28 cellular contexts compared by ENCODE assay signal in the genomic region with DNA sequence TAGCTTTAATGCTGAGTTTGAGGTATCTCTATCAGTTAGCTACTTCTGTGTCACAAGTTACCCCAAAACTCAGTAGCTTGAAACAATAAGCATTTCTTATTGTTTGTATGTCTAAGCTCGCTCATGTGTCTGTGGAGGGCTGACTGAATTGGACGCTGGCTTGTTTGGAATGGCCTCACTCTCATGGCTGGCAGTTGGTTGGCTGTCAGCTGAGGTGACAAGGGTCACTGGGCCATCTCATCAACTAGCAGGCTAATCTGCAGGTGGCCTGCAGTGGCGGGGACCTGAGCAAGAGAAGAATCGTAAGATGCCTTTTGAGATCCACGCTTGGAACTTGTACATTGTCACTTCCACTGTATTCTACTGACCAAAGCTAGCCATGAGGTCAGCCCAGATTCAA. TPM values are rescaled to one million over a fixed set of nuclear protein-coding genes. Genes with fewer than 3 reads are reported as not detected.
DNase-seq lines count a peak whose midpoint lies in the region; ATAC-seq, FAIRE-seq and TF ChIP-seq lines count a peak whose summit lies in the region.
"Had no signal": no experiment of that assay in that cellular context is flagged by ENCODE, and none has a peak within 500 bp of the region (broad histone marks: within the 10 kb centered on the region; RNA-seq: fewer than 3 reads in every experiment).

No MANE protein-coding gene starts in this region.

- no peaks in the 10 kb centered on the region for H3K79me2 ChIP-seq in HepG2 (ENCODE audit: insufficient read depth, low read length)
- no peaks in the 10 kb centered on the region for H3K79me2 ChIP-seq in neural progenitor cell (ENCODE audit: low read depth)

- H3K4me2 ChIP-seq in HepG2 (ENCODE audit: low read depth, low read length), result peak overlapping the region; percentile 30
- H3K4me2 ChIP-seq in neural progenitor cell, result no peak overlapping the region
- H3K4me2 ChIP-seq: BLaER1 had no signal

- DNase-seq in HepG2 (ENCODE audit: low spot score) (no peak), right lobe of liver (no peak), neural progenitor cell (ENCODE audit: low spot score) (no peak), retina (peak; percentile 9), NCI-H345 treated with DMSO at 0.1 percent for 48 hours (lab: John Stamatoyannopoulos, UW; ENCODE audit: unreplicated experiment) (no peak)
- no peak for DNase-seq in activated CD8-positive, alpha-beta T cell treated with anti-CD3 and anti-CD28 coated beads for 36 hours
- DNase-seq: ACHN; BE2C; C1 segment of cervical spinal cord; CD4-positive, alpha-beta memory T cell; CD4-positive, CD25-positive, alpha-beta regulatory T cell; CD8-positive, alpha-beta memory T cell; COR-L47; DMS 273 treated with DMSO at 0.1 percent for 48 hours; DMS153; DMS53; DMS79; DND-41; EL; GDM1 had no signal

- H3K4me1 Mint-ChIP-seq in neural progenitor cell, result peaks cover 3% of the 10 kb centered on the region
- H3K4me1 Mint-ChIP-seq in activated CD8-positive, alpha-beta T cell treated with anti-CD3 and anti-CD28 coated beads for 36 hours (ENCODE audit: low read depth), result no peaks in the 10 kb centered on the region
- H3K4me1 Mint-ChIP-seq: CD4-positive, alpha-beta memory T cell; CD4-positive, CD25-positive, alpha-beta regulatory T cell; CD8-positive, alpha-beta memory T cell had no signal

- H3K4me3 ChIP-seq in HepG2 (replicated peaks in 1 of 3; ENCODE audit: insufficient read depth in 1 of 3, low read depth in 2 of 3, low read length in 3 of 3) (no peak overlapping the region), right lobe of liver (no peak overlapping the region), neural progenitor cell (no peak overlapping the region)
- H3K4me3 ChIP-seq: BLaER1, GM12878 had no signal

- in situ Hi-C loops in HepG2 (cut with HindIII; ENCODE audit: extremely low pct_ligation_motif_present, low pct_unique_long_range_greater_than_20kb), result no loop called here

- H3K9me3 ChIP-seq in HepG2 (ENCODE audit: low read length), result no peaks in the 10 kb centered on the region
- H3K9me3 ChIP-seq in right lobe of liver, result no peaks in the 10 kb centered on the region
- no peaks in the 10 kb centered on the region for H3K9me3 ChIP-seq in neural progenitor cell (ENCODE audit: low read depth)
- H3K9me3 ChIP-seq: BE2C, BLaER1 had no signal

- H3K27me3 ChIP-seq in HepG2 (ENCODE audit: control insufficient read depth in 1 of 2, insufficient read depth in 2 of 2, low read length in 2 of 2) (no peaks in the 10 kb centered on the region), right lobe of liver (no peaks in the 10 kb centered on the region), neural progenitor cell (peaks cover 16% of the 10 kb centered on the region)
- H3K27me3 ChIP-seq: BE2C, BLaER1 had no signal

- H3K36me3 Mint-ChIP-seq in neural progenitor cell, result no peaks in the 10 kb centered on the region
- H3K36me3 Mint-ChIP-seq in activated CD8-positive, alpha-beta T cell treated with anti-CD3 and anti-CD28 coated beads for 36 hours (ENCODE audit: low read depth), result no peaks in the 10 kb centered on the region
- H3K36me3 Mint-ChIP-seq: CD14-positive monocyte; CD4-positive, alpha-beta memory T cell; CD4-positive, CD25-positive, alpha-beta regulatory T cell; CD8-positive, alpha-beta memory T cell had no signal

- no peak for TF ChIP-seq RAD21 in HepG2 (CRISPR knock-in tag; IDR thresholded peaks at IDR 0.05)

- H4K20me1 ChIP-seq in HepG2 (ENCODE audit: insufficient read depth, low read length), result no peaks in the 10 kb centered on the region
- H4K20me1 ChIP-seq in neural progenitor cell (ENCODE audit: low read depth), result no peaks in the 10 kb centered on the region
- H4K20me1 ChIP-seq: BLaER1 had no signal

- TF ChIP-seq CTCF in HepG2 (CRISPR knock-in tag; IDR thresholded peaks at IDR 0.05), result no peak
- TF ChIP-seq CTCF in right lobe of liver (IDR thresholded peaks at IDR 0.05), result no peak
- TF ChIP-seq CTCF in neural progenitor cell (IDR thresholded peaks at IDR 0.05), result no peak
- no peak for TF ChIP-seq CTCF in activated CD8-positive, alpha-beta T cell treated with anti-CD3 and anti-CD28 coated beads for 36 hours (IDR thresholded peaks at IDR 0.05)

- FAIRE-seq in HepG2 (lab: Jason Lieb, UNC), result no peak
- FAIRE-seq: A204.1, GM12878, GM12892, GM18507, GM19239 had no signal

- H3K36me3 ChIP-seq in HepG2 (replicated peaks in 1 of 2; ENCODE audit: control insufficient read depth in 1 of 2, insufficient read depth in 2 of 2, low read length in 2 of 2) (no peaks in the 10 kb centered on the region), right lobe of liver (no peaks in the 10 kb centered on the region), neural progenitor cell (no peaks in the 10 kb centered on the region)
- H3K36me3 ChIP-seq: BE2C, BLaER1 had no signal

- no peaks in the 10 kb centered on the region for H3K9me3 Mint-ChIP-seq in neural progenitor cell
- H3K9me3 Mint-ChIP-seq in activated CD8-positive, alpha-beta T cell treated with anti-CD3 and anti-CD28 coated beads for 36 hours, result no peaks in the 10 kb centered on the region
- H3K9me3 Mint-ChIP-seq: CD14-positive monocyte; CD4-positive, alpha-beta memory T cell; CD8-positive, alpha-beta memory T cell had no signal

- CTCF ChIA-PET in HepG2 (lab: Yijun Ruan, JAX; ENCODE audit: low intra/inter-chr PET ratio, low total read pairs), result no interaction called here
- CTCF ChIA-PET in activated CD8-positive, alpha-beta T cell treated with anti-CD3 and anti-CD28 coated beads for 36 hours (lab: Charles Lee), result interaction anchor here (1.0 to 3.0 kb wide), 5 partner anchors 10 to 543 kb away, joined by 3 to 17 read pairs (median 3); no protein-coding TSS in a partner anchor

- H3K27ac Mint-ChIP-seq in neural progenitor cell, result no peak overlapping the region
- H3K27ac Mint-ChIP-seq in activated CD8-positive, alpha-beta T cell treated with anti-CD3 and anti-CD28 coated beads for 36 hours, result no peak overlapping the region
- H3K27ac Mint-ChIP-seq: CD14-positive monocyte; CD4-positive, alpha-beta memory T cell; CD4-positive, CD25-positive, alpha-beta regulatory T cell; CD8-positive, alpha-beta memory T cell had no signal

- POLR2A ChIA-PET in HepG2 (lab: Yijun Ruan, JAX), result interaction anchor here (0.9 kb wide), 1 partner anchor 9 kb away, joined by 3 read pairs; no protein-coding TSS in a partner anchor
- POLR2A ChIA-PET in activated CD8-positive, alpha-beta T cell treated with anti-CD3 and anti-CD28 coated beads for 36 hours (lab: Charles Lee), result no interaction called here

- intact Hi-C loops in HepG2 (cut with micrococcal nuclease; ENCODE audit: unreplicated experiment), result loop anchor here (1.0 kb wide), 1 partner anchor 11 kb away; no protein-coding TSS in a partner anchor
- intact Hi-C loops in right lobe of liver (cut with DNase I), result no loop called here
- intact Hi-C loops in activated CD8-positive, alpha-beta T cell treated with anti-CD3 and anti-CD28 coated beads for 36 hours (cut with micrococcal nuclease), result no loop called here

- TF ChIP-seq EP300 in HepG2 (IDR thresholded peaks at IDR 0.05; ENCODE audit: low read depth in 2 of 2, low read length in 2 of 2) (no peak), HepG2 (CRISPR knock-in tag; IDR thresholded peaks at IDR 0.05; ENCODE audit: borderline replicate concordance) (no peak)

- TF ChIP-seq POLR2A in HepG2 (IDR thresholded peaks at IDR 0.05; ENCODE audit: insufficient read depth in 1 of 2, low read depth in 2 of 2, low read length in 2 of 2) (no peak), right lobe of liver (IDR thresholded peaks at IDR 0.05) (no peak)

- H3K9ac ChIP-seq in HepG2 (ENCODE audit: insufficient read depth, low read depth, low read length) (no peak overlapping the region), neural progenitor cell (no peak overlapping the region)
- H3K9ac ChIP-seq: BLaER1 had no signal

- no TSS peak for BruUV-seq in HepG2 (replicated peaks; lab: Mats Ljungman, UMichigan)

- WGBS in HepG2 (ENCODE audit: low lambda C conversion rate), result 11% methylated on average over 5 of the region's 5 CpGs
- WGBS in right lobe of liver (ENCODE audit: insufficient coverage, low coverage, low lambda C conversion rate, missing lambda C conversion rate), result 73% methylated on average over 3 of the region's 5 CpGs

- no peak overlapping the region for H2AFZ ChIP-seq in HepG2 (ENCODE audit: low read length)
- peak overlapping the region; percentile 32 for H2AFZ ChIP-seq in neural progenitor cell (replicated peaks)

- no peak overlapping the region for H3K27ac ChIP-seq in HepG2 (ENCODE audit: extremely low read length, insufficient read depth, low read length)
- H3K27ac ChIP-seq in right lobe of liver, result no peak overlapping the region
- no peak overlapping the region for H3K27ac ChIP-seq in neural progenitor cell
- H3K27ac ChIP-seq: 22Rv1, BLaER1 had no signal

- H3K27me3 Mint-ChIP-seq in neural progenitor cell (ENCODE audit: insufficient read depth, low read depth), result peaks cover 7% of the 10 kb centered on the region
- H3K27me3 Mint-ChIP-seq in activated CD8-positive, alpha-beta T cell treated with anti-CD3 and anti-CD28 coated beads for 36 hours, result peaks cover 14% of the 10 kb centered on the region

- H3F3A ChIP-seq in neural progenitor cell (ENCODE audit: low read depth), result no peaks in the 10 kb centered on the region

- H3K4me1 ChIP-seq in HepG2 (ENCODE audit: insufficient read depth, low read length) (peaks cover 41% of the 10 kb centered on the region), right lobe of liver (no peaks in the 10 kb centered on the region), neural progenitor cell (no peaks in the 10 kb centered on the region)
- H3K4me1 ChIP-seq: BE2C, BLaER1 had no signal

- peak; percentile 68 for ATAC-seq in HepG2
- no peak for ATAC-seq in right lobe of liver
- ATAC-seq in activated CD8-positive, alpha-beta T cell treated with anti-CD3 and anti-CD28 coated beads for 36 hours, result no peak
- ATAC-seq: GM12878 had no signal

- H3K4me3 Mint-ChIP-seq in neural progenitor cell, result no peak overlapping the region
- H3K4me3 Mint-ChIP-seq in activated CD8-positive, alpha-beta T cell treated with anti-CD3 and anti-CD28 coated beads for 36 hours, result no peak overlapping the region
- H3K4me3 Mint-ChIP-seq: CD14-positive monocyte; CD4-positive, alpha-beta memory T cell; CD4-positive, CD25-positive, alpha-beta regulatory T cell; CD8-positive, alpha-beta memory T cell had no signal

RNA-seq across cellular contexts. Expression of gene DLX2, which starts 13.4 kb away (rescaled TPM):
- 0.15 TPM in 1 of 2 replicates, not detected in the other for total RNA-seq in HepG2 (2016; rRNA removed; fragmentation: Illumina TruSeq; extraction: Trizol)
- 0.09 TPM in 1 of 2 replicates, not detected in the other for total RNA-seq in HepG2 (2016; cell fraction: cytosol; rRNA removed; fragmentation: Illumina TruSeq; extraction: Trizol; ENCODE audit: low read depth)
- 0.09 TPM in 1 of 2 replicates, not detected in the other for total RNA-seq in HepG2 (2016; cell fraction: insoluble cytoplasmic fraction; rRNA removed; fragmentation: Illumina TruSeq; extraction: Trizol)
- total RNA-seq in HepG2 (2016; cell fraction: membrane; rRNA removed; fragmentation: Illumina TruSeq; extraction: Trizol), result 0.06 and 0.17 TPM in 2 replicates
- not detected in 2 replicates for total RNA-seq in HepG2 (2016; cell fraction: nucleus; rRNA removed; fragmentation: Illumina TruSeq; extraction: Trizol)
- polyA plus RNA-seq in HepG2 (2011; rRNA removed), result 0.07 TPM in 2 replicates
- polyA plus RNA-seq in HepG2 (2011; cell fraction: cytosol; rRNA removed), result 0.04 and 0.05 TPM in 2 replicates
- polyA plus RNA-seq in HepG2 (2011; cell fraction: nucleus; rRNA removed), result 0.29 and 0.59 TPM in 2 replicates
- polyA plus RNA-seq in HepG2 (2012), result 0.17 and 0.25 TPM in 2 replicates
- polyA plus RNA-seq in HepG2 (2016; cell fraction: cytosol; fragmentation: Illumina TruSeq; extraction: Trizol; ENCODE audit: low read depth), result 0.07 and 0.12 TPM in 2 replicates
- polyA plus RNA-seq in HepG2 (2016; cell fraction: insoluble cytoplasmic fraction; fragmentation: Illumina TruSeq; extraction: Trizol; ENCODE audit: low read depth), result 0.25 and 0.37 TPM in 2 replicates
- polyA plus RNA-seq in HepG2 (2016; cell fraction: membrane; fragmentation: Illumina TruSeq; extraction: Trizol; ENCODE audit: low read depth), result 0.21 and 0.24 TPM in 2 replicates
- 0.36 and 0.59 TPM in 2 replicates for polyA plus RNA-seq in HepG2 (2016; cell fraction: nucleus; fragmentation: Illumina TruSeq; extraction: Trizol; ENCODE audit: insufficient read depth, low read depth)
- 0.07 and 0.10 TPM in 2 replicates for polyA minus RNA-seq in HepG2 (2011; rRNA and poly(A)+ RNA removed; ENCODE audit: low replicate concordance)
- 0.20 and 0.44 TPM in 2 replicates for polyA minus RNA-seq in HepG2 (2011; cell fraction: cytosol; rRNA and poly(A)+ RNA removed)
- not detected in 2 replicates for polyA minus RNA-seq in HepG2 (2011; cell fraction: nucleus; rRNA and poly(A)+ RNA removed)
- total RNA-seq in right lobe of liver, result not detected
- 0.19 TPM in 1 of 2 replicates, not detected in the other for total RNA-seq in neural progenitor cell (ENCODE audit: low replicate concordance)
- total RNA-seq in activated CD8-positive, alpha-beta T cell treated with anti-CD3 and anti-CD28 coated beads for 36 hours, result not detected
- total RNA-seq: CD4-positive, alpha-beta memory T cell; GM12878 had no signal
- polyA plus RNA-seq: CD14-positive monocyte; CD4-positive, alpha-beta memory T cell; CD4-positive, CD25-positive, alpha-beta regulatory T cell; CD8-positive, alpha-beta memory T cell had no signal

RNA-seq across cellular contexts. Expression of gene DLX1, which starts 30.8 kb away (rescaled TPM):
- total RNA-seq in HepG2 (2016; rRNA removed; fragmentation: Illumina TruSeq; extraction: Trizol) (0.18 TPM in 1 of 2 replicates, not detected in the other), right lobe of liver (not detected), neural progenitor cell (ENCODE audit: low replicate concordance) (not detected in 2 replicates)
- not detected in 2 replicates for total RNA-seq in HepG2 (2016; cell fraction: cytosol; rRNA removed; fragmentation: Illumina TruSeq; extraction: Trizol; ENCODE audit: low read depth)
- 0.13 and 0.52 TPM in 2 replicates for total RNA-seq in HepG2 (2016; cell fraction: insoluble cytoplasmic fraction; rRNA removed; fragmentation: Illumina TruSeq; extraction: Trizol)
- total RNA-seq in HepG2 (2016; cell fraction: membrane; rRNA removed; fragmentation: Illumina TruSeq; extraction: Trizol), result 0.09 TPM in 1 of 2 replicates, not detected in the other
- total RNA-seq in HepG2 (2016; cell fraction: nucleus; rRNA removed; fragmentation: Illumina TruSeq; extraction: Trizol), result 0.25 and 0.37 TPM in 2 replicates
- polyA plus RNA-seq in HepG2 (2011; rRNA removed), result 0.69 and 0.86 TPM in 2 replicates
- polyA plus RNA-seq in HepG2 (2011; cell fraction: cytosol; rRNA removed), result 0.40 and 0.47 TPM in 2 replicates
- 3.0 and 3.7 TPM in 2 replicates for polyA plus RNA-seq in HepG2 (2011; cell fraction: nucleus; rRNA removed)
- polyA plus RNA-seq in HepG2 (2012), result 0.32 and 0.51 TPM in 2 replicates
- polyA plus RNA-seq in HepG2 (2016; cell fraction: cytosol; fragmentation: Illumina TruSeq; extraction: Trizol; ENCODE audit: low read depth), result 0.19 TPM in 1 of 2 replicates, not detected in the other
- 0.27 and 0.41 TPM in 2 replicates for polyA plus RNA-seq in HepG2 (2016; cell fraction: insoluble cytoplasmic fraction; fragmentation: Illumina TruSeq; extraction: Trizol; ENCODE audit: low read depth)
- 0.09 and 0.16 TPM in 2 replicates for polyA plus RNA-seq in HepG2 (2016; cell fraction: membrane; fragmentation: Illumina TruSeq; extraction: Trizol; ENCODE audit: low read depth)
- polyA plus RNA-seq in HepG2 (2016; cell fraction: nucleus; fragmentation: Illumina TruSeq; extraction: Trizol; ENCODE audit: insufficient read depth, low read depth), result 0.94 TPM in 1 of 2 replicates, not detected in the other
- 0.89 and 1.8 TPM in 2 replicates for polyA minus RNA-seq in HepG2 (2011; rRNA and poly(A)+ RNA removed; ENCODE audit: low replicate concordance)
- polyA minus RNA-seq in HepG2 (2011; cell fraction: cytosol; rRNA and poly(A)+ RNA removed), result 0.40 and 1.1 TPM in 2 replicates
- 1.8 and 2.2 TPM in 2 replicates for polyA minus RNA-seq in HepG2 (2011; cell fraction: nucleus; rRNA and poly(A)+ RNA removed)
- not detected for total RNA-seq in activated CD8-positive, alpha-beta T cell treated with anti-CD3 and anti-CD28 coated beads for 36 hours
- total RNA-seq: CD4-positive, alpha-beta memory T cell; CD4-positive, CD25-positive, alpha-beta regulatory T cell; CD8-positive, alpha-beta memory T cell; GM12878 had no signal
- polyA plus RNA-seq: CD14-positive monocyte; CD4-positive, alpha-beta memory T cell; CD4-positive, CD25-positive, alpha-beta regulatory T cell; CD8-positive, alpha-beta memory T cell had no signal
